10 cellular contexts compared by ENCODE assay signal in the genomic region with DNA sequence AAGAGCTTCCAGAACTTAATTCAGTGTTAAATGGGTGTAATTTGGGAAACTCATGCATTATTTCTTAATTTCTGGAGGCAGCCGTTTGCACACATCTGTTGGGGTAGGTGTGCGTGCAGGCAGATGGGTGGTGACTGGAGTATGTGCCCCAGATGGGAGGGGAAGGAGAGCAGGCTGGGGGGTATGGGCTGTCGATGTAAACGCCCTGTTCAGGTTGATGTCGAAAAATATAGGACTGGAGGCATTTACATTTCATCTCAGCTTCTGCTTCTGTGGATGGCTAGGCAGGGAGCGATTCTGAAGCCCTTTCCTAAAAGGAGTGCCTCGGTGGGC. TPM values are rescaled to one million over a fixed set of nuclear protein-coding genes. Genes with fewer than 3 reads are reported as not detected.
DNase-seq lines count a peak whose midpoint lies in the region; ATAC-seq, FAIRE-seq and TF ChIP-seq lines count a peak whose summit lies in the region.
"Had no signal": no experiment of that assay in that cellular context is flagged by ENCODE, and none has a peak within 500 bp of the region (broad histone marks: within the 10 kb centered on the region; RNA-seq: fewer than 3 reads in every experiment).

No MANE protein-coding gene starts in this region.

- ATAC-seq in CD8-positive, alpha-beta T cell = no peak
- ATAC-seq in GM21825 (IDR thresholded peaks at IDR 0.05; ENCODE audit: unreplicated experiment) = no peak
- ATAC-seq in HG03457 (IDR thresholded peaks at IDR 0.05; ENCODE audit: unreplicated experiment) = no peak
- no peak for ATAC-seq in HG02981 (IDR thresholded peaks at IDR 0.05; ENCODE audit: unreplicated experiment)
- ATAC-seq: left lung had no signal

- H3K9me3 ChIP-seq in CD8-positive, alpha-beta T cell (ENCODE audit: low read length) = no peaks in the 10 kb centered on the region
- no peaks in the 10 kb centered on the region for H3K9me3 ChIP-seq in esophagus squamous epithelium
- H3K9me3 ChIP-seq: left lung had no signal

- no peaks in the 10 kb centered on the region for H3K36me3 ChIP-seq in CD8-positive, alpha-beta T cell (ENCODE audit: insufficient read depth, low read length)
- no peaks in the 10 kb centered on the region for H3K36me3 ChIP-seq in esophagus squamous epithelium
- H3K36me3 ChIP-seq in rectal smooth muscle tissue (ENCODE audit: control insufficient read depth, insufficient read depth, low read length) = no peaks in the 10 kb centered on the region
- H3K36me3 ChIP-seq: left lung had no signal

- FAIRE-seq in D721Med (lab: Jason Lieb, UNC) = no peak

- 64 to 68% methylated on average over 7 of the region's 7 CpGs for WGBS in esophagus squamous epithelium, 2 donors

- H3K4me3 Mint-ChIP-seq in CD8-positive, alpha-beta T cell = peak overlapping the region; percentile 78

- TF ChIP-seq CTCF in CD8-positive, alpha-beta T cell (IDR thresholded peaks at IDR 0.05) = no peak
- TF ChIP-seq CTCF in RWPE1 (conservative IDR thresholded peaks at IDR 0.05; ENCODE audit: low read depth) (no peak), esophagus squamous epithelium (IDR thresholded peaks at IDR 0.05) (no peak), D721Med (IDR thresholded peaks at IDR 0.05; ENCODE audit: insufficient read depth, missing control alignments) (no peak)

- H3K27ac ChIP-seq in CD8-positive, alpha-beta T cell (ENCODE audit: low read depth, low read length) = no peak overlapping the region
- peak overlapping the region; percentile 72 for H3K27ac ChIP-seq in RWPE1
- H3K27ac ChIP-seq in esophagus squamous epithelium = peak overlapping the region in 2 of 4 donors; percentile 21 to 61
- peak overlapping the region; percentile 32 for H3K27ac ChIP-seq in rectal smooth muscle tissue (ENCODE audit: low read depth, low read length)

- CTCF ChIA-PET in CD8-positive, alpha-beta T cell (lab: Charles Lee) = interaction anchor here (1.6 kb wide), 1 partner anchor 240 kb away, joined by 3 read pairs; no protein-coding TSS in a partner anchor
- CTCF ChIA-PET in RWPE1 (lab: Yijun Ruan, JAX) = no interaction called here

- H3K9ac ChIP-seq in rectal smooth muscle tissue (ENCODE audit: low read length) = no peak overlapping the region

- H3K36me3 Mint-ChIP-seq in CD8-positive, alpha-beta T cell = no peaks in the 10 kb centered on the region

- peaks cover 17% of the 10 kb centered on the region for H3K4me1 Mint-ChIP-seq in CD8-positive, alpha-beta T cell (ENCODE audit: low read depth)

- no peak for DNase-seq in CD8-positive, alpha-beta T cell
- no peak for DNase-seq in RWPE1 (ENCODE audit: low spot score)
- no peak for DNase-seq in esophagus squamous epithelium (lab: John Stamatoyannopoulos, UW)
- no peak for DNase-seq in D721Med (ENCODE audit: insufficient read length, low spot score)
- DNase-seq: cortex of kidney, left lung had no signal

- H3K4me1 ChIP-seq in CD8-positive, alpha-beta T cell (ENCODE audit: insufficient read depth, low read length) = peaks cover 11% of the 10 kb centered on the region
- peaks cover 10 to 33% (median 11%) of the 10 kb centered on the region in 3 donors for H3K4me1 ChIP-seq in esophagus squamous epithelium
- peaks cover 7% of the 10 kb centered on the region for H3K4me1 ChIP-seq in rectal smooth muscle tissue (ENCODE audit: control insufficient read depth, insufficient read depth, low read length)

- no peak for TF ChIP-seq POLR2A in esophagus squamous epithelium (IDR thresholded peaks at IDR 0.05)

- H3K27me3 Mint-ChIP-seq in CD8-positive, alpha-beta T cell (ENCODE audit: low read depth) = peaks cover 39% of the 10 kb centered on the region

- intact Hi-C loops in CD8-positive, alpha-beta T cell (cut with DNase I, micrococcal nuclease) = no loop called here
- intact Hi-C loops in esophagus squamous epithelium (cut with DNase I) = no loop called here

- H3K27me3 ChIP-seq in CD8-positive, alpha-beta T cell (ENCODE audit: insufficient read depth, low read length) = peaks cover 14% of the 10 kb centered on the region
- H3K27me3 ChIP-seq in esophagus squamous epithelium (peaks cover 7 to 99% (median 14%) of the 10 kb centered on the region in 4 donors), rectal smooth muscle tissue (ENCODE audit: control insufficient read depth, insufficient read depth, low read length) (no peaks in the 10 kb centered on the region)

- H3K4me3 ChIP-seq in CD8-positive, alpha-beta T cell (ENCODE audit: low read depth, low read length) = peak overlapping the region; percentile 54
- peak overlapping the region; percentile 17 to 69 (median 47) for H3K4me3 ChIP-seq in esophagus squamous epithelium
- H3K4me3 ChIP-seq in rectal smooth muscle tissue (ENCODE audit: low read length) = peak overlapping the region; percentile 68

- POLR2A ChIA-PET in CD8-positive, alpha-beta T cell (lab: Charles Lee) = interaction anchor here (0.6 kb wide), 1 partner anchor 597 kb away, joined by 3 read pairs; no protein-coding TSS in a partner anchor
- POLR2A ChIA-PET in RWPE1 (lab: Yijun Ruan, JAX; ENCODE audit: low non-redundant PET) = no interaction called here

- no peak overlapping the region for H3K27ac Mint-ChIP-seq in CD8-positive, alpha-beta T cell

- H3K9me3 Mint-ChIP-seq in CD8-positive, alpha-beta T cell = no peaks in the 10 kb centered on the region

RNA-seq across cellular contexts. Expression of gene SHISAL1, which starts 13.8 kb away (rescaled TPM):
- total RNA-seq in CD8-positive, alpha-beta T cell = not detected
- 1 to 10 TPM in 1 of 4 donors, under 1 TPM in 3; 0.08 to 1.3 (median 0.31) TPM for total RNA-seq in esophagus squamous epithelium
